In genomic region chrX:39248330-39248729, GRCh38 we compare ENCODE assay signal across 18 cellular contexts.
A peak's percentile ranks its signal among the peaks of the same experiment; 100 is the strongest.
DNase-seq lines count a peak whose midpoint lies in the region; ATAC-seq and TF ChIP-seq lines count a peak whose summit lies in the region.
"Had no signal": no experiment of that assay in that cellular context is flagged by ENCODE, and none has a peak within 500 bp of the region (broad histone marks: within the 10 kb centered on the region; RNA-seq: fewer than 3 reads in every experiment).

No MANE protein-coding gene starts in this region.

- H3K56ac ChIP-seq in mesendoderm (ENCODE audit: low read length): no peak overlapping the region

- H3K27me3 ChIP-seq in Loucy (ENCODE audit: insufficient read depth, low read length, poor library complexity, severe bottlenecking) (no peaks in the 10 kb centered on the region), mesendoderm (ENCODE audit: insufficient read depth, low read length, poor library complexity) (no peaks in the 10 kb centered on the region)

- no peak for TF ChIP-seq CTCF in Loucy (conservative IDR thresholded peaks at IDR 0.05; ENCODE audit: low read length)

- no peak overlapping the region for H3K23ac ChIP-seq in mesendoderm (ENCODE audit: low read length)

- DNase-seq in mesendoderm: peak; percentile 53
- no peak for DNase-seq in activated CD8-positive, alpha-beta memory T cell treated with anti-CD3 and anti-CD28 coated beads for 24 hours
- DNase-seq: AML-193; Caco-2; CD4-positive, alpha-beta T cell; DMS153; DMS79; GF-D8; GM23248; HCEC 1CT; KG1 had no signal

- no peak overlapping the region for H4K8ac ChIP-seq in mesendoderm (ENCODE audit: low read depth, low read length)

- peak overlapping the region; percentile 27; the same call in 1 of the 2 replicates for H2AFZ ChIP-seq in Loucy (ENCODE audit: low read length)
- H2AFZ ChIP-seq: GM23248 had no signal

- H2BK5ac ChIP-seq in mesendoderm (ENCODE audit: low read length): no peak overlapping the region

- H3K79me2 ChIP-seq in Loucy (ENCODE audit: insufficient read depth, low read length): no peaks in the 10 kb centered on the region
- H3K79me2 ChIP-seq in mesendoderm (ENCODE audit: control insufficient read depth, insufficient read depth, low read length): no peaks in the 10 kb centered on the region

- H3K4ac ChIP-seq in mesendoderm (ENCODE audit: low read depth, low read length): no peak overlapping the region

- WGBS in mesendoderm (ENCODE audit: extremely low coverage, insufficient coverage, low lambda C conversion rate): no CpG with 5 or more reads among the region's 3 CpGs

- H3K9me3 ChIP-seq in Loucy (ENCODE audit: insufficient read depth, low read depth, low read length): no peaks in the 10 kb centered on the region
- H3K9me3 ChIP-seq: Caco-2 had no signal

- H3K4me2 ChIP-seq in Loucy (ENCODE audit: low read depth, low read length, poor library complexity, severe bottlenecking): peak overlapping the region; percentile 1
- no peak overlapping the region for H3K4me2 ChIP-seq in mesendoderm (ENCODE audit: low read length)

- H3F3A ChIP-seq in Loucy (ENCODE audit: low read depth): no peaks in the 10 kb centered on the region; the same call in 1 of the 2 replicates

- no peak overlapping the region for H2BK120ac ChIP-seq in mesendoderm (ENCODE audit: low read depth, low read length)

- H3K79me1 ChIP-seq in mesendoderm (ENCODE audit: low read length): no peaks in the 10 kb centered on the region

- no peak for ATAC-seq in HG02970 (IDR thresholded peaks at IDR 0.05; ENCODE audit: low FRiP score, unreplicated experiment)
- ATAC-seq in HG03280 (IDR thresholded peaks at IDR 0.05; ENCODE audit: unreplicated experiment): no peak
- ATAC-seq in GM21737 (IDR thresholded peaks at IDR 0.05; ENCODE audit: unreplicated experiment): no peak
- ATAC-seq: HepG2 had no signal

- H4K5ac ChIP-seq in mesendoderm (ENCODE audit: low read length): no peak overlapping the region

- no peak overlapping the region for H2BK15ac ChIP-seq in mesendoderm (replicated peaks; ENCODE audit: low read depth)

- H3K9me2 ChIP-seq in Loucy (replicated peaks; ENCODE audit: low read depth, low read length): no peaks in the 10 kb centered on the region

- H3K18ac ChIP-seq in mesendoderm (ENCODE audit: low read length): no peak overlapping the region

- H4K20me1 ChIP-seq in Loucy (ENCODE audit: insufficient read depth, low read length, poor library complexity, severe bottlenecking): no peaks in the 10 kb centered on the region

- H3K27ac ChIP-seq in cingulate gyrus (ENCODE audit: low read depth, low read length): peak overlapping the region; percentile 88
- no peak overlapping the region for H3K27ac ChIP-seq in mesendoderm (ENCODE audit: low read depth, low read length)
- H3K27ac ChIP-seq: C4-2B, GM23248 had no signal

- no peak overlapping the region for H2AK5ac ChIP-seq in mesendoderm (ENCODE audit: low read length)

- H3K9ac ChIP-seq in Loucy (ENCODE audit: low read depth, low read length, poor library complexity, severe bottlenecking): no peak overlapping the region
- no peak overlapping the region for H3K9ac ChIP-seq in mesendoderm (ENCODE audit: low read length)
- H3K9ac ChIP-seq: GM23248 had no signal

- no peak overlapping the region for H3K4me3 ChIP-seq in Loucy (ENCODE audit: low read length, poor library complexity, severe bottlenecking)
- H3K4me3 ChIP-seq in mesendoderm (ENCODE audit: low read length): no peak overlapping the region
- H3K4me3 ChIP-seq: GM23248 had no signal

- H3K36me3 ChIP-seq in Loucy (ENCODE audit: insufficient read depth, low read length): no peaks in the 10 kb centered on the region
- H3K36me3 ChIP-seq in mesendoderm (ENCODE audit: control insufficient read depth, insufficient read depth, low read length): no peaks in the 10 kb centered on the region

- H3K4me1 ChIP-seq in Loucy (ENCODE audit: insufficient read depth, low read length, poor library complexity, severe bottlenecking) (peaks cover 27% of the 10 kb centered on the region), mesendoderm (ENCODE audit: control insufficient read depth, low read depth, low read length) (no peaks in the 10 kb centered on the region)
- H3K4me1 ChIP-seq: Caco-2 had no signal
